22 cellular contexts compared by ENCODE assay signal in genomic region chr11:214083-214482, GRCh38. TPM values are rescaled to one million over a fixed set of nuclear protein-coding genes. Genes with fewer than 3 reads are reported as not detected.
DNase-seq lines count a peak whose midpoint lies in the region; ATAC-seq, FAIRE-seq and TF ChIP-seq lines count a peak whose summit lies in the region.
"Had no signal": no experiment of that assay in that cellular context is flagged by ENCODE, and none has a peak within 500 bp of the region (broad histone marks: within the 10 kb centered on the region; RNA-seq: fewer than 3 reads in every experiment).

No MANE protein-coding gene starts in this region.

- peak overlapping the region; percentile 62 for H3K27ac Mint-ChIP-seq in activated CD4-positive, alpha-beta T cell treated with anti-CD3 and anti-CD28 coated beads, Interleukin-2, amount 10 ng/mL, durations not matched to agents 24 days and 14 days
- H3K27ac Mint-ChIP-seq in activated T-helper 2 cell treated with anti-CD3 and anti-CD28 coated beads, Interferon-gamma antibody, Interleukin-2, Interleukin-4, amounts not matched to agents 10 μg/mL and 5 μg/mL and 100 μg/mL, durations not matched to agents 14 hours and 24 hours and 36 hours: no peak overlapping the region
- H3K27ac Mint-ChIP-seq: HFFc6 had no signal

- intact Hi-C loops in activated CD4-positive, alpha-beta T cell treated with anti-CD3 and anti-CD28 coated beads, Interleukin-2, amount 10 ng/mL, durations not matched to agents 24 days and 14 days (cut with micrococcal nuclease): no loop called here
- intact Hi-C loops in sciatic nerve (cut with DNase I): no loop called here
- intact Hi-C loops in activated T-helper 2 cell treated with anti-CD3 and anti-CD28 coated beads, Interferon-gamma antibody, Interleukin-2, Interleukin-4, amounts not matched to agents 10 μg/mL and 5 μg/mL and 100 μg/mL, durations not matched to agents 14 hours and 24 hours and 36 hours (cut with micrococcal nuclease): no loop called here

- ATAC-seq in sciatic nerve: no peak
- no peak for ATAC-seq in GM18520 (IDR thresholded peaks at IDR 0.05; ENCODE audit: unreplicated experiment)

- DNase-seq in activated CD4-positive, alpha-beta T cell treated with anti-CD3 and anti-CD28 coated beads, Interleukin-2, amount 10 ng/mL, durations not matched to agents 24 days and 14 days: no peak
- DNase-seq in activated CD4-positive, alpha-beta T cell treated with anti-CD3 and anti-CD28 coated beads, Interleukin-2, amount 50 U/mL, for 4 hours: no peak
- DNase-seq in GM12891 (ENCODE audit: insufficient read length, low spot score) (no peak), epithelial cell of prostate (ENCODE audit: low read depth, low spot score) (no peak), sciatic nerve (ENCODE audit: low spot score) (peak; percentile 44), NOMO-1 treated with DMSO at 0.1 percent for 48 hours (lab: John Stamatoyannopoulos, UW; ENCODE audit: unreplicated experiment) (no peak)
- DNase-seq in activated T-helper 2 cell treated with anti-CD3 and anti-CD28 coated beads, Interferon-gamma antibody, Interleukin-2, Interleukin-4, amounts not matched to agents 10 μg/mL and 5 μg/mL and 100 μg/mL, durations not matched to agents 14 hours and 24 hours and 36 hours (ENCODE audit: low spot score): no peak
- DNase-seq: DND-41, H7, HFFc6, NCI-H1417 treated with DMSO at 0.1 percent for 48 hours, NCI-H2029 treated with DMSO at 0.1 percent for 48 hours, NCI-H2171, NCI-H446 treated with DMSO at 0.1 percent for 48 hours, SHP77 treated with DMSO at 0.1 percent for 48 hours had no signal

- no peak for FAIRE-seq in GM12891 (lab: Jason Lieb, UNC)

- TF ChIP-seq POLR2A in GM12891 (IDR thresholded peaks at IDR 0.05; ENCODE audit: low read depth, low read length): no peak

- H3K27me3 Mint-ChIP-seq in activated CD4-positive, alpha-beta T cell treated with anti-CD3 and anti-CD28 coated beads, Interleukin-2, amount 10 ng/mL, durations not matched to agents 24 days and 14 days: no peaks in the 10 kb centered on the region
- H3K27me3 Mint-ChIP-seq in activated T-helper 2 cell treated with anti-CD3 and anti-CD28 coated beads, Interferon-gamma antibody, Interleukin-2, Interleukin-4, amounts not matched to agents 10 μg/mL and 5 μg/mL and 100 μg/mL, durations not matched to agents 14 hours and 24 hours and 36 hours (ENCODE audit: low read depth): no peaks in the 10 kb centered on the region

- H3K4me1 Mint-ChIP-seq in activated CD4-positive, alpha-beta T cell treated with anti-CD3 and anti-CD28 coated beads, Interleukin-2, amount 10 ng/mL, durations not matched to agents 24 days and 14 days: peaks cover 18% of the 10 kb centered on the region
- H3K4me1 Mint-ChIP-seq in activated T-helper 2 cell treated with anti-CD3 and anti-CD28 coated beads, Interferon-gamma antibody, Interleukin-2, Interleukin-4, amounts not matched to agents 10 μg/mL and 5 μg/mL and 100 μg/mL, durations not matched to agents 14 hours and 24 hours and 36 hours (ENCODE audit: low read depth): peaks cover 12% of the 10 kb centered on the region

- peak overlapping the region; percentile 2 for H3K27ac ChIP-seq in epithelial cell of prostate
- H3K27ac ChIP-seq: HL-60 had no signal

- no peak overlapping the region for H3K4me3 Mint-ChIP-seq in activated CD4-positive, alpha-beta T cell treated with anti-CD3 and anti-CD28 coated beads, Interleukin-2, amount 10 ng/mL, durations not matched to agents 24 days and 14 days
- H3K4me3 Mint-ChIP-seq in activated T-helper 2 cell treated with anti-CD3 and anti-CD28 coated beads, Interferon-gamma antibody, Interleukin-2, Interleukin-4, amounts not matched to agents 10 μg/mL and 5 μg/mL and 100 μg/mL, durations not matched to agents 14 hours and 24 hours and 36 hours (ENCODE audit: low read depth): no peak overlapping the region
- H3K4me3 Mint-ChIP-seq: CD14-positive monocyte, HFFc6 had no signal

- no peaks in the 10 kb centered on the region for H3K9me3 Mint-ChIP-seq in activated CD4-positive, alpha-beta T cell treated with anti-CD3 and anti-CD28 coated beads, Interleukin-2, amount 10 ng/mL, durations not matched to agents 24 days and 14 days
- no peaks in the 10 kb centered on the region for H3K9me3 Mint-ChIP-seq in activated T-helper 2 cell treated with anti-CD3 and anti-CD28 coated beads, Interferon-gamma antibody, Interleukin-2, Interleukin-4, amounts not matched to agents 10 μg/mL and 5 μg/mL and 100 μg/mL, durations not matched to agents 14 hours and 24 hours and 36 hours
- H3K9me3 Mint-ChIP-seq: CD14-positive monocyte, HFFc6 had no signal

- peaks cover 56% of the 10 kb centered on the region for H3K36me3 Mint-ChIP-seq in activated CD4-positive, alpha-beta T cell treated with anti-CD3 and anti-CD28 coated beads, Interleukin-2, amount 10 ng/mL, durations not matched to agents 24 days and 14 days (ENCODE audit: low read depth)
- H3K36me3 Mint-ChIP-seq in activated T-helper 2 cell treated with anti-CD3 and anti-CD28 coated beads, Interferon-gamma antibody, Interleukin-2, Interleukin-4, amounts not matched to agents 10 μg/mL and 5 μg/mL and 100 μg/mL, durations not matched to agents 14 hours and 24 hours and 36 hours (ENCODE audit: low read depth): peaks cover 65% of the 10 kb centered on the region

TF ChIP-seq in GM12891, 5 proteins besides CTCF, POLR2A, EP300 and RAD21:
- no peak for TF ChIP-seq SPI1 (IDR thresholded peaks at IDR 0.05; ENCODE audit: low read depth, low read length)
- TF ChIP-seq POU2F2 (IDR thresholded peaks at IDR 0.05; ENCODE audit: low read depth, low read length): 0 out of 2 replicates have a peak, but pooled peaks have one; percentile 7
- no peak for TF ChIP-seq TAF1 (IDR thresholded peaks at IDR 0.05; ENCODE audit: low read depth, low read length)

RNA-seq across cellular contexts. Expression of gene RIC8A, which starts 6.6 kb away (rescaled TPM):
- total RNA-seq in activated CD4-positive, alpha-beta T cell treated with anti-CD3 and anti-CD28 coated beads, Interleukin-2, amount 10 ng/mL, durations not matched to agents 24 days and 14 days: 118 and 128 TPM in 2 replicates
- polyA plus RNA-seq in GM12891 (2012; ENCODE audit: low read depth, missing spikeins): 55.0 TPM
- total RNA-seq in sciatic nerve: 74.7 TPM
- total RNA-seq in activated T-helper 2 cell treated with anti-CD3 and anti-CD28 coated beads, Interferon-gamma antibody, Interleukin-2, Interleukin-4, amounts not matched to agents 10 μg/mL and 5 μg/mL and 100 μg/mL, durations not matched to agents 14 hours and 24 hours and 36 hours: 109 and 110 TPM in 2 replicates

RNA-seq across cellular contexts. Expression of gene BET1L, which starts 6.9 kb away (rescaled TPM):
- 43.6 and 46.9 TPM in 2 replicates for total RNA-seq in activated CD4-positive, alpha-beta T cell treated with anti-CD3 and anti-CD28 coated beads, Interleukin-2, amount 10 ng/mL, durations not matched to agents 24 days and 14 days
- polyA plus RNA-seq in GM12891 (2012; ENCODE audit: low read depth, missing spikeins): 31.1 TPM
- 48.1 TPM for total RNA-seq in sciatic nerve
- total RNA-seq in activated T-helper 2 cell treated with anti-CD3 and anti-CD28 coated beads, Interferon-gamma antibody, Interleukin-2, Interleukin-4, amounts not matched to agents 10 μg/mL and 5 μg/mL and 100 μg/mL, durations not matched to agents 14 hours and 24 hours and 36 hours: 43.7 and 46.3 TPM in 2 replicates

RNA-seq across cellular contexts. Expression of gene SCGB1C1, which starts 21.2 kb away (rescaled TPM):
- not detected in 2 replicates for total RNA-seq in activated CD4-positive, alpha-beta T cell treated with anti-CD3 and anti-CD28 coated beads, Interleukin-2, amount 10 ng/mL, durations not matched to agents 24 days and 14 days
- polyA plus RNA-seq in GM12891 (2012; ENCODE audit: low read depth, missing spikeins): not detected
- not detected for total RNA-seq in sciatic nerve
- total RNA-seq in activated T-helper 2 cell treated with anti-CD3 and anti-CD28 coated beads, Interferon-gamma antibody, Interleukin-2, Interleukin-4, amounts not matched to agents 10 μg/mL and 5 μg/mL and 100 μg/mL, durations not matched to agents 14 hours and 24 hours and 36 hours: not detected in 2 replicates
- total RNA-seq: G401, H7, HFFc6, HT1080, M059J had no signal
- polyA plus RNA-seq: AG04450, CD14-positive monocyte had no signal

RNA-seq across cellular contexts. Expression of gene SIRT3, which starts 22.1 kb away (rescaled TPM):
- total RNA-seq in activated CD4-positive, alpha-beta T cell treated with anti-CD3 and anti-CD28 coated beads, Interleukin-2, amount 10 ng/mL, durations not matched to agents 24 days and 14 days: 16.5 and 17.6 TPM in 2 replicates
- polyA plus RNA-seq in GM12891 (2012; ENCODE audit: low read depth, missing spikeins): 17.3 TPM
- total RNA-seq in sciatic nerve: 21.7 TPM
- 17.0 and 17.3 TPM in 2 replicates for total RNA-seq in activated T-helper 2 cell treated with anti-CD3 and anti-CD28 coated beads, Interferon-gamma antibody, Interleukin-2, Interleukin-4, amounts not matched to agents 10 μg/mL and 5 μg/mL and 100 μg/mL, durations not matched to agents 14 hours and 24 hours and 36 hours

RNA-seq across cellular contexts. Expression of gene PSMD13, which starts 22.7 kb away (rescaled TPM):
- total RNA-seq in activated CD4-positive, alpha-beta T cell treated with anti-CD3 and anti-CD28 coated beads, Interleukin-2, amount 10 ng/mL, durations not matched to agents 24 days and 14 days: 272 and 275 TPM in 2 replicates
- polyA plus RNA-seq in GM12891 (2012; ENCODE audit: low read depth, missing spikeins): 125 TPM
- total RNA-seq in sciatic nerve: 79.4 TPM
- 255 and 258 TPM in 2 replicates for total RNA-seq in activated T-helper 2 cell treated with anti-CD3 and anti-CD28 coated beads, Interferon-gamma antibody, Interleukin-2, Interleukin-4, amounts not matched to agents 10 μg/mL and 5 μg/mL and 100 μg/mL, durations not matched to agents 14 hours and 24 hours and 36 hours
